In the genomic region with DNA sequence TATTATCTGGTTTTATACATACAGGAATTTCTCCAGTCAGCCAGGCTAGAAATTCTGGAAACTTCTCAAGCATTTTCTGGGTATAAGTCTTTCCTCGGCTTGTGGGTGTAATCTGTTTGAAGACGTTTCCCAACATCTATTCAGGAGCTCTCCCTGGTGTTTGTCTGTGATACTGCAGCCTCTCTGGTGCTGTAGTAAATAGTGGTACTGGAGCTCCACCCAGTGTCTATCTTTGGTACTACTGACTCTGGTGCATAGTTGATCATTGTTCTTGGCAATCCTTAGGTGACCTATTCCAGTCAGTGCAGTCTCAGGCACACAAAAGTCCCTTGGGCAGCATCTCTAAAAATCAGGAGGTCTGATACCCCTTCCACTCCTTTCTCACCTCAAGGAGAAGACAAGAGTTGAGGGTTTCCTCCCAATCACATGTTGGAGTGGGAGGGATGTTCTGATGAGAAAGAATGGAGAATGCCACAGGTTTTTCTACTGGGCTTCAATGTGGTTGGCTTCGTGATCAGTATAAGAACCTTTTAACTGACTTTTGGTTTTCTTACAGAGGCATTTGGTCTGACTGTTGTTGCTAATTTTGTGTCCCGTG, we compare ENCODE assay signal across 1 cellular context.
TF ChIP-seq lines count a peak whose summit lies in the region.

No MANE protein-coding gene starts in this region.

TF ChIP-seq in HEK293, 187 proteins besides CTCF, POLR2A, EP300 and RAD21 (continued from another document):
- TF ChIP-seq, protein P1, sequence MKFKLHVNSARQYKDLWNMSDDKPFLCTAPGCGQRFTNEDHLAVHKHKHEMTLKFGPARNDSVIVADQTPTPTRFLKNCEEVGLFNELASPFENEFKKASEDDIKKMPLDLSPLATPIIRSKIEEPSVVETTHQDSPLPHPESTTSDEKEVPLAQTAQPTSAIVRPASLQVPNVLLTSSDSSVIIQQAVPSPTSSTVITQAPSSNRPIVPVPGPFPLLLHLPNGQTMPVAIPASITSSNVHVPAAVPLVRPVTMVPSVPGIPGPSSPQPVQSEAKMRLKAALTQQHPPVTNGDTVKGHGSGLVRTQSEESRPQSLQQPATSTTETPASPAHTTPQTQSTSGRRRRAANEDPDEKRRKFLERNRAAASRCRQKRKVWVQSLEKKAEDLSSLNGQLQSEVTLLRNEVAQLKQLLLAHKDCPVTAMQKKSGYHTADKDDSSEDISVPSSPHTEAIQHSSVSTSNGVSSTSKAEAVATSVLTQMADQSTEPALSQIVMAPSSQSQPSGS (tag by site-specific recombination; IDR thresholded peaks at IDR 0.05; ENCODE audit: low read depth) = no peak
- TF ChIP-seq REPIN1 (tag by site-specific recombination; IDR thresholded peaks at IDR 0.05; ENCODE audit: low read depth) = no peak
- no peak for TF ChIP-seq GFI1B (tag by site-specific recombination; IDR thresholded peaks at IDR 0.05)
